ENCODE assay signal across 8 cellular contexts in the genomic region with DNA sequence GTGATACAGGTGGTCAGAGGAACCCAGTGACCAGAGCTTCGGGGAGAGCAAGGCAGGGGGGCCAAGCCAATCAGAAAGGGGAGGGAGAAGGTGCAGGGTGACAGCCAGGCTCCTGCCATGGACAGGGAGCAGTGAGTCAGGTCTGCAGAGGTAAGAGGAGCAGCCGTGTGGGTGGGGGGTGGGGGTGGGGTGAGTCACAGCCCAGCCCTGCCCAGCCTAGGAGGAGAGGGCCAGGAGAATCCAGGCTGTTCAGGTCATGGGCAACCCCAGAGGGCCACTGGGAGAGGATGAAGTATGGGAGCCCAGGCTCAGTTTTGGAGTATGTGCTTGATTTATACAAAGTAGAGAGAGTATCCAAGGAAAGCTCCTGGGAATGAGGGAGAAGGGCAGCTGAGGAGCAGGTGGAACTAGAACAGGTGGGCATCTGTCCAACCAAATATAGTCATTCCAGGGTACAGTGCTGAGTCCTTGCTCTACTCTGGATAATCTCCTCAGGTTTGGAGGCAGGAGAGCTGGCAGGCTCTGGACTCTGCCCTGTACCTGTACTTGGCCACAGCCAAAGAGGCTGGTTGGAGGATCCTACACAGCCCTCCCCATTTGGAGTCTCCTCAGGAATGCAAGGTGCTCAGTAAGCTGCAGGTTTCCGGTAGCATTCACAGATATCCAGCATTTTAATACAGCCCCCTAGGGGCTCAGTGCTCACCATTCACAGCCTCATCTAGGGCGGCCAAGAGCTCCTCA. TPM values are rescaled to one million over a fixed set of nuclear protein-coding genes. Genes with fewer than 3 reads are reported as not detected.
DNase-seq lines count a peak whose midpoint lies in the region; ATAC-seq and TF ChIP-seq lines count a peak whose summit lies in the region.

No MANE protein-coding gene starts in this region.

- H3K4me3 Mint-ChIP-seq in activated naive CD8-positive, alpha-beta T cell treated with anti-CD3 and anti-CD28 coated beads for 36 hours = peak overlapping the region; percentile 69

- TF ChIP-seq EP300 in suprapubic skin (IDR thresholded peaks at IDR 0.05) = no peak

- TF ChIP-seq CTCF in heart left ventricle (IDR thresholded peaks at IDR 0.05) = no peak
- no peak for TF ChIP-seq CTCF in suprapubic skin (IDR thresholded peaks at IDR 0.05)

- H3K27ac ChIP-seq in heart left ventricle (peak overlapping the region in 10 of 12 donors; percentile 87 to 99 (median 94)), suprapubic skin (no peak overlapping the region)

- TF ChIP-seq POLR2A in heart left ventricle (IDR thresholded peaks at IDR 0.05) (no peak), suprapubic skin (IDR thresholded peaks at IDR 0.05) (no peak)

- H3K27me3 Mint-ChIP-seq in activated naive CD8-positive, alpha-beta T cell treated with anti-CD3 and anti-CD28 coated beads for 36 hours = peaks cover 29% of the 10 kb centered on the region

- intact Hi-C loops in heart left ventricle (cut with DNase I) = loop anchor here in 7 of 10 donors (5.0 to 10.0 kb wide), 6 partner anchors 43 to 270 kb away; partner anchors contain the start of genes PFDN1 (in 4 of the 7) and CYSTM1 (in 1 of the 7)
- intact Hi-C loops in Right ventricle myocardium inferior (cut with DNase I) = loop anchor here (5.0 kb wide), 3 partner anchors 43 to 168 kb away; partner anchors contain the start of genes CYSTM1 and PFDN1
- intact Hi-C loops in left colon (cut with DNase I, micrococcal nuclease) = no loop called here

- H3K36me3 Mint-ChIP-seq in activated naive CD8-positive, alpha-beta T cell treated with anti-CD3 and anti-CD28 coated beads for 36 hours = peaks cover 22% of the 10 kb centered on the region

- peaks cover 2% of the 10 kb centered on the region for H3K9me3 Mint-ChIP-seq in activated naive CD8-positive, alpha-beta T cell treated with anti-CD3 and anti-CD28 coated beads for 36 hours

- H3K4me1 ChIP-seq in heart left ventricle (peaks cover 8 to 78% (median 68%) of the 10 kb centered on the region in 12 donors), suprapubic skin (peaks cover 75% of the 10 kb centered on the region)

- H3K9me3 ChIP-seq in heart left ventricle = no peaks in the 10 kb centered on the region
- H3K9me3 ChIP-seq in suprapubic skin = no peaks in the 10 kb centered on the region

- peak overlapping the region; percentile 15 for H3K27ac Mint-ChIP-seq in activated naive CD8-positive, alpha-beta T cell treated with anti-CD3 and anti-CD28 coated beads for 36 hours

- H3K4me3 ChIP-seq in heart left ventricle = peak overlapping the region; percentile 43 to 99 (median 86)
- peak overlapping the region; percentile 80 for H3K4me3 ChIP-seq in suprapubic skin

- H3K4me1 Mint-ChIP-seq in activated naive CD8-positive, alpha-beta T cell treated with anti-CD3 and anti-CD28 coated beads for 36 hours = peaks cover 49% of the 10 kb centered on the region

- ATAC-seq in heart left ventricle (no peak), Right ventricle myocardium inferior (no peak), left colon (peak; percentile 27), HG02798 (IDR thresholded peaks at IDR 0.05; ENCODE audit: poor library complexity, unreplicated experiment) (no peak), GM19452 (IDR thresholded peaks at IDR 0.05; ENCODE audit: unreplicated experiment) (no peak)

- H3K36me3 ChIP-seq in heart left ventricle (peaks cover 0 to 38% (median 21%) of the 10 kb centered on the region in 9 donors), suprapubic skin (no peaks in the 10 kb centered on the region)

- H3K27me3 ChIP-seq in heart left ventricle (no peaks in the 10 kb centered on the region), suprapubic skin (no peaks in the 10 kb centered on the region)

- DNase-seq in heart left ventricle (no peak), Right ventricle myocardium inferior (ENCODE audit: missing footprints) (no peak), left colon (peak in 1 of 2 donors; percentile 40), suprapubic skin (ENCODE audit: low spot score in 2 of 2) (no peak), D341Med (ENCODE audit: low spot score) (no peak)
- peak; percentile 25 for DNase-seq in activated naive CD8-positive, alpha-beta T cell treated with anti-CD3 and anti-CD28 coated beads for 36 hours

- WGBS in heart left ventricle, 4 donors = 40 to 52% (median 44%) methylated on average over 4 of the region's 4 CpGs
- WGBS in suprapubic skin = 45% methylated on average over 4 of the region's 4 CpGs

RNA-seq across cellular contexts. Expression of gene HBEGF, which starts 1.6 kb away (rescaled TPM):
- total RNA-seq in heart left ventricle (10 to 100 TPM; 23.6 to 60.1 (median 34.9) TPM), Right ventricle myocardium inferior (20.2 TPM), left colon (10 to 100 TPM; 11.4 to 11.9 TPM), suprapubic skin (100 to 1,000 TPM in 1 of 4 donors, 10 to 100 TPM in 3; 19.6 to 189 (median 74.8) TPM)
- polyA plus RNA-seq in heart left ventricle = 10 to 100 TPM; 18.2 to 50.7 TPM
- 1 to 10 TPM; 5.7 TPM for total RNA-seq in activated naive CD8-positive, alpha-beta T cell treated with anti-CD3 and anti-CD28 coated beads for 36 hours

RNA-seq across cellular contexts. Expression of gene SLC4A9, which starts 15.1 kb away (rescaled TPM):
- under 1 TPM in 4 of 9 donors, not detected in 5; 0.08 to 0.20 (median 0.15) TPM for total RNA-seq in heart left ventricle
- under 1 TPM in 1 of 2 donors, not detected in 1; 0.08 TPM for polyA plus RNA-seq in heart left ventricle
- total RNA-seq in Right ventricle myocardium inferior = not detected
- not detected for total RNA-seq in activated naive CD8-positive, alpha-beta T cell treated with anti-CD3 and anti-CD28 coated beads for 36 hours
- total RNA-seq in left colon = under 1 TPM; 0.31 to 0.42 TPM
- under 1 TPM in 1 of 4 donors, not detected in 3; 0.56 TPM for total RNA-seq in suprapubic skin

RNA-seq across cellular contexts. Expression of gene PFDN1, which starts 42.0 kb away (rescaled TPM):
- total RNA-seq in heart left ventricle (100 to 1,000 TPM in 1 of 9 donors, 10 to 100 TPM in 8; 53.8 to 130 (median 72.3) TPM), Right ventricle myocardium inferior (80.6 TPM), left colon (10 to 100 TPM; 37.2 TPM), suprapubic skin (10 to 100 TPM; 58.7 to 91.7 (median 76.2) TPM)
- polyA plus RNA-seq in heart left ventricle = 100 to 1,000 TPM in 1 of 2 donors, 10 to 100 TPM in 1; 93.8 to 140 TPM
- 10 to 100 TPM; 64.0 to 68.5 TPM for total RNA-seq in activated naive CD8-positive, alpha-beta T cell treated with anti-CD3 and anti-CD28 coated beads for 36 hours

RNA-seq across cellular contexts. Expression of gene ANKHD1, which starts 56.8 kb away (rescaled TPM):
- 10 to 100 TPM; 49.5 to 78.8 (median 63.6) TPM for total RNA-seq in heart left ventricle
- 10 to 100 TPM; 41.4 to 48.3 TPM for polyA plus RNA-seq in heart left ventricle
- 57.2 TPM for total RNA-seq in Right ventricle myocardium inferior
- 10 to 100 TPM; 86.7 to 89.6 TPM for total RNA-seq in activated naive CD8-positive, alpha-beta T cell treated with anti-CD3 and anti-CD28 coated beads for 36 hours
- total RNA-seq in left colon = 100 to 1,000 TPM; 118 to 140 TPM
- 100 to 1,000 TPM; 148 to 362 (median 168) TPM for total RNA-seq in suprapubic skin

Comparison
In these comparisons a context has a peak if more than half of its experiments do, and no peak if none do; other contexts are left out.
1. intact Hi-C loops: an anchor here in heart left ventricle (5.0 to 10.0 kb wide) and Right ventricle myocardium inferior (5.0 kb wide); none called in left colon.